ENCODE assay signal across 9 cellular contexts in the genomic region with DNA sequence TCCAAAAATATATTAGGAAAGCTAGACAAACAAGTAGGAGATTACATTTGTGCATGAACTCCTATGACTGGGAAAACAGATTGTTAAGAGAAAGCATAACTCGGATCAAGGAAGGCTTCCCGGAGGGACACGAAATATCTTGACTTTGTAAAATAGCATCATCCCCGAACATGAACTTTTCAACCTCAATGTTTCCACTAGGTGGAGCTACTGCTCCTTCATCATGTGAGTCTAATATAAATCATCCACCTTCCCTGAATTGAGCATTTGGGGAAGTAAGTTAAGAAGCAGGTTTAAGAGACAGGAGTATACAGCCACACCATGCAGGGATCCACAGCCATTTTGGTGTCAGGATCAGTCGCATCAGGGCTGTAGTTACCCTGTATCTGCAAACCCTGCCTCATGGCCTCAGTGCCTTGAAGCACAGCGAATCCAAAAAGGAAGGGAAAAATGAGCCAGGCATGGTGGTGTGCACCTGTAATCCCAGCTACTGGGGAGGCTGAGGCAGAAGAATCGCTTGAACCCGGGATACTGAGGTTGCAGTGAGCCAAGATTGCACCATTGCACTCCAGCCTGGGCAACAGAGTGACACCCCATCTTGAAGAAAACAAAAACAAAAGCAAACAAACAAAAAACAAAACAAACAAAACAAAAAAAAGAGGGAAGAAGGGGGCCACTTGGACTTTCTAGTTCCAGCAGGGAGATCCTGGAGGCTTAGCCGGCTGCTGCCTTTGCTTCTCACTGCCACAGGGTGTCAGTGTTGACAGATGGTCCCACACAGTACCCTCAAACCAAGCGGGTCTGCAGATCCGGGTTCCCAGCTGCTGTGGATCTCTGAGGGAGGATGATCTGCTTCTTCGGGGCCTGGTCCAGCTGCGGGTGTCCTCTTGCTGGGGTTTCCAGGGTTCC. TPM values are rescaled to one million over a fixed set of nuclear protein-coding genes. Genes with fewer than 3 reads are reported as not detected.
DNase-seq lines count a peak whose midpoint lies in the region; ATAC-seq and TF ChIP-seq lines count a peak whose summit lies in the region.
"Not testable (repeated sequence)": the region's sequence is repeated elsewhere in the genome, so short reads cannot be mapped to it uniquely, and the experiment has no call there.
"Had no signal": no experiment of that assay in that cellular context is flagged by ENCODE, and none has a peak within 500 bp of the region (broad histone marks: within the 10 kb centered on the region; RNA-seq: fewer than 3 reads in every experiment).

No MANE protein-coding gene starts in this region.

- not testable (repeated sequence) for H3K36me3 Mint-ChIP-seq in central memory CD8-positive, alpha-beta T cell (ENCODE audit: insufficient read depth); naive thymus-derived CD4-positive, alpha-beta T cell; type B pancreatic cell

- CTCF ChIA-PET in naive thymus-derived CD4-positive, alpha-beta T cell (lab: Charles Lee), result interaction anchor here (1.0 to 1.2 kb wide), 3 partner anchors 14 to 382 kb away, joined by 3 to 5 read pairs (median 4); no protein-coding TSS in a partner anchor

- not testable (repeated sequence) for H3K27ac ChIP-seq in VCaP; heart right ventricle; naive thymus-derived CD4-positive, alpha-beta T cell (ENCODE audit: low read depth, low read length)

- H3K4me1 ChIP-seq in heart right ventricle; naive thymus-derived CD4-positive, alpha-beta T cell (ENCODE audit: control insufficient read depth in 2 of 2, insufficient read depth in 2 of 2, low read length in 2 of 2): not testable (repeated sequence)

- peaks cover 10% of the 10 kb centered on the region for H3K4me1 Mint-ChIP-seq in central memory CD8-positive, alpha-beta T cell
- H3K4me1 Mint-ChIP-seq in naive thymus-derived CD4-positive, alpha-beta T cell; type B pancreatic cell (ENCODE audit: unreplicated experiment): not testable (repeated sequence)

- TF ChIP-seq CTCF in VCaP (conservative IDR thresholded peaks at IDR 0.05) (peak; percentile 56), heart right ventricle (IDR thresholded peaks at IDR 0.05) (peak in 8 of 9 donors; percentile 4 to 56 (median 47)), type B pancreatic cell (conservative IDR thresholded peaks at IDR 0.05) (peak; percentile 68)

- intact Hi-C loops in heart right ventricle (cut with DNase I); naive thymus-derived CD4-positive, alpha-beta T cell (cut with micrococcal nuclease): not testable (repeated sequence)

- not testable (repeated sequence) for H3K9me3 Mint-ChIP-seq in central memory CD8-positive, alpha-beta T cell; naive thymus-derived CD4-positive, alpha-beta T cell; type B pancreatic cell

- H3K4me3 ChIP-seq in heart right ventricle; naive thymus-derived CD4-positive, alpha-beta T cell (ENCODE audit: low read length): not testable (repeated sequence)

- POLR2A ChIA-PET in naive thymus-derived CD4-positive, alpha-beta T cell (lab: Charles Lee), result not testable (repeated sequence)

- not testable (repeated sequence) for H3K36me3 ChIP-seq in heart right ventricle; naive thymus-derived CD4-positive, alpha-beta T cell (ENCODE audit: control insufficient read depth in 2 of 3, insufficient read depth in 3 of 3, low read length in 3 of 3)

- DNase-seq in DMS114 treated with DMSO at 0.1 percent for 48 hours (lab: John Stamatoyannopoulos, UW; ENCODE audit: unreplicated experiment), result peak; percentile 7
- peak; percentile 28 for DNase-seq in HuH-7 (ENCODE audit: low spot score)
- peak; percentile 38 for DNase-seq in NCI-H748 (lab: John Stamatoyannopoulos, UW; ENCODE audit: unreplicated experiment)
- not testable (repeated sequence) for DNase-seq in central memory CD8-positive, alpha-beta T cell (ENCODE audit: low spot score in 2 of 2); heart right ventricle; type B pancreatic cell (ENCODE audit: extremely low spot score, unreplicated experiment)
- DNase-seq in naive thymus-derived CD4-positive, alpha-beta T cell, result peak in 5 of 9 donors; percentile 23 to 36 (median 31)

- not testable (repeated sequence) for H3K27me3 ChIP-seq in heart right ventricle; naive thymus-derived CD4-positive, alpha-beta T cell (ENCODE audit: control insufficient read depth in 2 of 2, insufficient read depth in 2 of 2, low read length in 2 of 2)

- H3K27ac Mint-ChIP-seq in central memory CD8-positive, alpha-beta T cell (ENCODE audit: low read depth); type B pancreatic cell: not testable (repeated sequence)
- H3K27ac Mint-ChIP-seq in naive thymus-derived CD4-positive, alpha-beta T cell, result peak overlapping the region in 1 of 9 donors; percentile 47

- H3K9me3 ChIP-seq in heart right ventricle; naive thymus-derived CD4-positive, alpha-beta T cell (ENCODE audit: control insufficient read depth in 2 of 3, low read length in 3 of 3): not testable (repeated sequence)

- 33 to 36% methylated on average over 13 of the region's 13 CpGs for WGBS in heart right ventricle, 2 donors

- peak overlapping the region; percentile 9 for H3K4me3 Mint-ChIP-seq in central memory CD8-positive, alpha-beta T cell
- H3K4me3 Mint-ChIP-seq in naive thymus-derived CD4-positive, alpha-beta T cell; type B pancreatic cell: not testable (repeated sequence)

- peak; percentile 63 for ATAC-seq in central memory CD8-positive, alpha-beta T cell (replicated peaks; ENCODE audit: extremely low read depth, poor library complexity, severe bottlenecking)
- peak in 5 of 8 donors; percentile 64 to 77 (median 74) for ATAC-seq in heart right ventricle
- peak; percentile 87 for ATAC-seq in naive thymus-derived CD4-positive, alpha-beta T cell

- H3K27me3 Mint-ChIP-seq in central memory CD8-positive, alpha-beta T cell, result not testable (repeated sequence)
- H3K27me3 Mint-ChIP-seq in naive thymus-derived CD4-positive, alpha-beta T cell, result peaks cover 0 to 44% (median 4%) of the 10 kb centered on the region in 5 donors
- H3K27me3 Mint-ChIP-seq in type B pancreatic cell, result peaks cover 26% of the 10 kb centered on the region

RNA-seq across cellular contexts. Expression of a gene that starts 7.2 kb away (rescaled TPM):
- total RNA-seq in heart right ventricle (not detected), type B pancreatic cell (ENCODE audit: low replicate concordance) (not detected in 2 replicates)
- not detected for polyA plus RNA-seq in heart right ventricle
- total RNA-seq in naive thymus-derived CD4-positive, alpha-beta T cell, result 10 to 100 TPM in 1 of 5 experiments, 1 to 10 TPM in 1, not detected in 3; 8.2 to 11.3 TPM
- not detected for polyA plus RNA-seq in naive thymus-derived CD4-positive, alpha-beta T cell
- total RNA-seq: occipital lobe had no signal

RNA-seq across cellular contexts. Expression of a gene that starts 7.5 kb away (rescaled TPM):
- total RNA-seq in heart right ventricle, result not detected
- not detected for polyA plus RNA-seq in heart right ventricle
- total RNA-seq in naive thymus-derived CD4-positive, alpha-beta T cell, result not detected
- polyA plus RNA-seq in naive thymus-derived CD4-positive, alpha-beta T cell, result not detected
- total RNA-seq in type B pancreatic cell (ENCODE audit: low replicate concordance), result not detected in 2 replicates
- total RNA-seq: occipital lobe had no signal

RNA-seq across cellular contexts. Expression of a gene that starts 15.7 kb away (rescaled TPM):
- total RNA-seq in heart right ventricle, result not detected
- not detected for polyA plus RNA-seq in heart right ventricle
- 1 to 10 TPM in 2 of 5 experiments, not detected in 3; 4.2 to 5.3 TPM for total RNA-seq in naive thymus-derived CD4-positive, alpha-beta T cell
- polyA plus RNA-seq in naive thymus-derived CD4-positive, alpha-beta T cell, result not detected
- not detected in 2 replicates for total RNA-seq in type B pancreatic cell (ENCODE audit: low replicate concordance)
- total RNA-seq: occipital lobe had no signal

RNA-seq across cellular contexts. Expression of a gene that starts 21.9 kb away (rescaled TPM):
- total RNA-seq in heart right ventricle (not detected), type B pancreatic cell (ENCODE audit: low replicate concordance) (not detected in 2 replicates)
- polyA plus RNA-seq in heart right ventricle, result not detected
- total RNA-seq in naive thymus-derived CD4-positive, alpha-beta T cell, result not detected
- not detected for polyA plus RNA-seq in naive thymus-derived CD4-positive, alpha-beta T cell
- total RNA-seq: occipital lobe had no signal

RNA-seq across cellular contexts. Expression of a gene that starts 29.4 kb away (rescaled TPM):
- total RNA-seq in heart right ventricle (not detected), type B pancreatic cell (ENCODE audit: low replicate concordance) (not detected in 2 replicates)
- polyA plus RNA-seq in heart right ventricle, result not detected
- under 1 TPM in 2 of 5 experiments, not detected in 3; 0.58 to 0.66 TPM for total RNA-seq in naive thymus-derived CD4-positive, alpha-beta T cell
- polyA plus RNA-seq in naive thymus-derived CD4-positive, alpha-beta T cell, result not detected
- total RNA-seq: occipital lobe had no signal
